In the genomic region with DNA sequence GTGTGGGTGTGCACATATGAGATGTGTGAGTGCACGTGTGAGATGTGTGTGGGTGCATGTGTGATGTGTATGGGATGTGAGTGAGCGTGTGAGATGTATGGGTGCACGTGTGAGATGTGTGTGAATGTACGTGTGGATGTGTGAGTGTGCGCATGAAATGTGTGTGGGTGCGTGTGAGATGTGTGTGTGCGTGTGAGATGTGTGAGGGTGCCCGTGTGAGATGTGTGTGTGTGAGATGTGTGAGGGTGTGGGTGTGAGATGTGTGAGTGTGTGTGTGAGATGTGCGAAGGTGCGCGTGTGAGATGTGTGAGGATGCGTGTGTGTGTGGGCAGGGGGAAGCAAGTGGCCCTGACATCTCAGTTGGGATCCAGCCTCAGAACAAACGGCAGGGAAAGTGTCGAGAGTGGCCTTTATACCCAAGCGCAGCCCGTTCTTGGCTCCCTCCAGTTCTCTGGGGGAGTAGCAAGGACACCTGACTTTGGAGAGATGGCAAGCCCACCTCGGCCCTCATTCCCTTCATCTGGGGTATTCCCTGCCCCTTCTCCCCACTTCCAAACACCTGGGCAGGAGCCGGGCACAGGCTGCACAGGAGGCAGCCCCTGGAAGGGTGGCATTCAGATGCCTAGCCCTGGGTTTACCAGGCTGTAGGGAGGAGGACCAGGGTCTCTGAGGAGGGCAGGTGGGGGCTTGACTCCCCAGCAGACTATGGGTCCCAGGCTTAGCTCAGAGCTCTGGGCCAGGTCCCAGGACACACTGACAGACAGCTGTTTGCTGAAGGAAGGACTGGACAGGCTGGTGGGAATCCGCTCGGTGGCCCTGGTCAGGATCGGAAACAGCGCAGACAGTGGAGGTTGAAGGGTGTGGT, we compare ENCODE assay signal across 12 cellular contexts. TPM values are rescaled to one million over a fixed set of nuclear protein-coding genes. Genes with fewer than 3 reads are reported as not detected.
DNase-seq lines count a peak whose midpoint lies in the region; ATAC-seq and TF ChIP-seq lines count a peak whose summit lies in the region.
"Had no signal": no experiment of that assay in that cellular context is flagged by ENCODE, and none has a peak within 500 bp of the region (broad histone marks: within the 10 kb centered on the region; RNA-seq: fewer than 3 reads in every experiment).

No MANE protein-coding gene starts in this region.

- peak; percentile 36 for DNase-seq in cardiac septum (ENCODE audit: low spot score)
- no peak for DNase-seq in Right ventricle myocardium inferior (ENCODE audit: missing footprints)
- no peak for DNase-seq in right cardiac atrium
- no peak for DNase-seq in HPDE6-E6E7 (ENCODE audit: extremely low spot score)
- no peak for DNase-seq in hypothalamus (lab: John Stamatoyannopoulos, UW)
- no peak for DNase-seq in MM.1S
- DNase-seq in NCI-H510A treated with DMSO at 0.1 percent for 48 hours (lab: John Stamatoyannopoulos, UW) = no peak
- DNase-seq: activated CD4-positive, alpha-beta T cell treated with anti-CD3 and anti-CD28 coated beads for 48 hours; NCI-H2029 treated with DMSO at 0.1 percent for 48 hours; SW 1271 had no signal

- H3K9ac ChIP-seq in rectal smooth muscle tissue (ENCODE audit: low read length) (no peak overlapping the region), MM.1S (ENCODE audit: low read length) (no peak overlapping the region)

- no peaks in the 10 kb centered on the region for H3K79me2 ChIP-seq in MM.1S (ENCODE audit: low read length)

- H3K27me3 ChIP-seq in right cardiac atrium (ENCODE audit: control insufficient read depth, insufficient read depth) (no peaks in the 10 kb centered on the region), rectal smooth muscle tissue (ENCODE audit: control insufficient read depth, insufficient read depth, low read length) (no peaks in the 10 kb centered on the region), MM.1S (replicated peaks; ENCODE audit: insufficient read depth, low read length) (no peaks in the 10 kb centered on the region)

- H2AFZ ChIP-seq in MM.1S (ENCODE audit: low read length) = no peak overlapping the region

- peaks cover 32% of the 10 kb centered on the region for H3K4me1 ChIP-seq in right cardiac atrium (ENCODE audit: control insufficient read depth, insufficient read depth, low read length)
- peaks cover 51% of the 10 kb centered on the region for H3K4me1 ChIP-seq in rectal smooth muscle tissue (ENCODE audit: control insufficient read depth, insufficient read depth, low read length)
- no peaks in the 10 kb centered on the region for H3K4me1 ChIP-seq in MM.1S (ENCODE audit: low read length)

- intact Hi-C loops in cardiac septum (cut with DNase I) = no loop called here
- intact Hi-C loops in Right ventricle myocardium inferior (cut with DNase I) = loop anchor here (10.0 kb wide), 1 partner anchor 226 kb away; no protein-coding TSS in a partner anchor
- intact Hi-C loops in right cardiac atrium (cut with DNase I) = loop anchor here (5.0 kb wide), 3 partner anchors 88 to 108 kb away; no protein-coding TSS in a partner anchor

- H3K4me3 ChIP-seq in right cardiac atrium (ENCODE audit: low read length) (no peak overlapping the region), rectal smooth muscle tissue (ENCODE audit: low read length) (no peak overlapping the region), MM.1S (ENCODE audit: low read length) (no peak overlapping the region)

- no peak for TF ChIP-seq CTCF in MM.1S (IDR thresholded peaks at IDR 0.05; ENCODE audit: low read length)

- H3K4me2 ChIP-seq in MM.1S (ENCODE audit: low read depth, low read length) = no peak overlapping the region

- no peaks in the 10 kb centered on the region for H3F3A ChIP-seq in MM.1S (ENCODE audit: insufficient read depth, low read length)

- no peaks in the 10 kb centered on the region for H4K20me1 ChIP-seq in MM.1S (ENCODE audit: insufficient read depth, low read length)

- H3K9me3 ChIP-seq in right cardiac atrium (ENCODE audit: control insufficient read depth, low read length) (no peaks in the 10 kb centered on the region), MM.1S (replicated peaks; ENCODE audit: insufficient read depth, low read length) (no peaks in the 10 kb centered on the region)

- H3K9me2 ChIP-seq in MM.1S (replicated peaks; ENCODE audit: insufficient read depth, low read length) = no peaks in the 10 kb centered on the region

- H3K36me3 ChIP-seq in rectal smooth muscle tissue (ENCODE audit: control insufficient read depth, insufficient read depth, low read length) (no peaks in the 10 kb centered on the region), MM.1S (replicated peaks; ENCODE audit: insufficient read depth, low read length) (no peaks in the 10 kb centered on the region)

- WGBS in right cardiac atrium = 73% methylated on average over 22 of the region's 22 CpGs

- H3K27ac ChIP-seq in right cardiac atrium (ENCODE audit: low read length) (peak overlapping the region; percentile 55), rectal smooth muscle tissue (ENCODE audit: low read depth, low read length) (peak overlapping the region; percentile 92), MM.1S (ENCODE audit: low read length) (no peak overlapping the region)

- no peak for ATAC-seq in Right ventricle myocardium inferior
- peak in 1 of 2 donors; percentile 0 for ATAC-seq in right cardiac atrium
- ATAC-seq: naive thymus-derived CD4-positive, alpha-beta T cell had no signal

RNA-seq across cellular contexts. Expression of gene PPIF, which starts 31.6 kb away (rescaled TPM):
- total RNA-seq in cardiac septum = 115 TPM
- total RNA-seq in Right ventricle myocardium inferior = 151 TPM
- total RNA-seq in right cardiac atrium = 100 to 1,000 TPM in 3 of 4 donors, 10 to 100 TPM in 1; 91.8 to 121 (median 110) TPM
- polyA plus RNA-seq in right cardiac atrium = 97.7 TPM
